Comparison of ENCODE assay signal across 8 cellular contexts in genomic region chr7:36986429-36987362, GRCh38.
A peak's percentile ranks its signal among the peaks of the same experiment; 100 is the strongest.
DNase-seq lines count a peak whose midpoint lies in the region; ATAC-seq and TF ChIP-seq lines count a peak whose summit lies in the region.

No MANE protein-coding gene starts in this region.

- peaks cover 19% of the 10 kb centered on the region for H4K20me1 ChIP-seq in DOHH2 (ENCODE audit: control insufficient read depth, insufficient read depth, low read depth, low read length)
- no peaks in the 10 kb centered on the region for H4K20me1 ChIP-seq in OCI-LY1 (ENCODE audit: insufficient read depth, low read length)

- peaks cover 8% of the 10 kb centered on the region for H3K4me1 ChIP-seq in DOHH2 (ENCODE audit: control insufficient read depth, low read length)
- H3K4me1 ChIP-seq in OCI-LY1 (ENCODE audit: insufficient read depth, low read length, severe bottlenecking), result peaks cover 18% of the 10 kb centered on the region

- H3K27ac Mint-ChIP-seq in activated T-cell treated with anti-CD3 and anti-CD28 coated beads, Interleukin-2, amount 50 U/mL, for 72 hours, result no peak overlapping the region
- no peak overlapping the region for H3K27ac Mint-ChIP-seq in neural crest cell (ENCODE audit: unreplicated experiment)

- no peaks in the 10 kb centered on the region for H3K27me3 ChIP-seq in DOHH2 (ENCODE audit: control insufficient read depth, low read length)
- H3K27me3 ChIP-seq in OCI-LY1 (ENCODE audit: insufficient read depth, low read length), result no peaks in the 10 kb centered on the region

- peak; percentile 58 to 71 for DNase-seq in activated T-cell treated with anti-CD3 and anti-CD28 coated beads, Interleukin-2, amount 50 U/mL, for 72 hours
- peak; percentile 46 for DNase-seq in fibroblast of mammary gland (ENCODE audit: low read depth)
- peak; percentile 81 for DNase-seq in neural crest cell (ENCODE audit: low read depth, low spot score)

- peak; percentile 71 for ATAC-seq in HG03439 (IDR thresholded peaks at IDR 0.05; ENCODE audit: unreplicated experiment)
- ATAC-seq in activated T-cell treated with anti-CD3 and anti-CD28 coated beads, Interleukin-2, amount 50 U/mL, for 72 hours (replicated peaks in 1 of 2), result peak; percentile 39 to 48
- ATAC-seq in HG02642 (IDR thresholded peaks at IDR 0.05; ENCODE audit: poor library complexity, unreplicated experiment), result no peak

- no peaks in the 10 kb centered on the region for H3K27me3 Mint-ChIP-seq in activated T-cell treated with anti-CD3 and anti-CD28 coated beads, Interleukin-2, amount 50 U/mL, for 72 hours (ENCODE audit: low read depth)
- H3K27me3 Mint-ChIP-seq in neural crest cell (ENCODE audit: low read depth), result peaks cover 10% of the 10 kb centered on the region

- no peak overlapping the region for H3K9ac ChIP-seq in OCI-LY1 (ENCODE audit: low read length)

- H3K36me3 ChIP-seq in DOHH2 (ENCODE audit: control insufficient read depth, low read length) (no peaks in the 10 kb centered on the region), OCI-LY1 (ENCODE audit: insufficient read depth, low read length) (no peaks in the 10 kb centered on the region)

- H3K4me3 ChIP-seq in DOHH2 (ENCODE audit: low read length) (no peak overlapping the region), OCI-LY1 (ENCODE audit: low read depth, low read length, poor library complexity, severe bottlenecking) (no peak overlapping the region), fibroblast of mammary gland (ENCODE audit: control insufficient read depth, low read depth, low read length) (no peak overlapping the region)

- no peaks in the 10 kb centered on the region for H3K9me3 Mint-ChIP-seq in activated T-cell treated with anti-CD3 and anti-CD28 coated beads, Interleukin-2, amount 50 U/mL, for 72 hours
- no peaks in the 10 kb centered on the region for H3K9me3 Mint-ChIP-seq in neural crest cell

- no peaks in the 10 kb centered on the region for H3K9me3 ChIP-seq in DOHH2 (ENCODE audit: control insufficient read depth, insufficient read depth, low read length)
- no peaks in the 10 kb centered on the region for H3K9me3 ChIP-seq in OCI-LY1 (ENCODE audit: low read length)

- H3K4me1 Mint-ChIP-seq in activated T-cell treated with anti-CD3 and anti-CD28 coated beads, Interleukin-2, amount 50 U/mL, for 72 hours (ENCODE audit: low read depth), result peaks cover 32% of the 10 kb centered on the region
- H3K4me1 Mint-ChIP-seq in neural crest cell, result peaks cover 33% of the 10 kb centered on the region

- TF ChIP-seq CTCF in DOHH2 (IDR thresholded peaks at IDR 0.05; ENCODE audit: low read depth, low read length, poor library complexity, severe bottlenecking) (peak; percentile 99), OCI-LY1 (IDR thresholded peaks at IDR 0.05; ENCODE audit: low read length) (peak; percentile 98), fibroblast of mammary gland (conservative IDR thresholded peaks at IDR 0.05; ENCODE audit: control insufficient read depth, insufficient read depth, low read depth, low read length) (peak; percentile 90), neural crest cell (conservative IDR thresholded peaks at IDR 0.05) (peak; percentile 79)

- H3K27ac ChIP-seq in DOHH2 (ENCODE audit: low read depth, low read length) (no peak overlapping the region), OCI-LY1 (ENCODE audit: low read depth, low read length, poor library complexity, severe bottlenecking) (no peak overlapping the region), temporal lobe (ENCODE audit: low read depth, low read length) (peak overlapping the region; percentile 0)

- H3K4me2 ChIP-seq in DOHH2 (ENCODE audit: low read length) (no peak overlapping the region), OCI-LY1 (ENCODE audit: low read length) (no peak overlapping the region; the same call in 1 of the 2 replicates)

- H3K9me2 ChIP-seq in DOHH2 (replicated peaks; ENCODE audit: control insufficient read depth, low read length) (no peaks in the 10 kb centered on the region), OCI-LY1 (ENCODE audit: low read depth, low read length) (no peaks in the 10 kb centered on the region)

- no peaks in the 10 kb centered on the region for H3K36me3 Mint-ChIP-seq in activated T-cell treated with anti-CD3 and anti-CD28 coated beads, Interleukin-2, amount 50 U/mL, for 72 hours (ENCODE audit: insufficient read depth in 2 of 2)
- no peaks in the 10 kb centered on the region for H3K36me3 Mint-ChIP-seq in neural crest cell (ENCODE audit: low read depth)

- no peak overlapping the region for H2AFZ ChIP-seq in OCI-LY1 (ENCODE audit: low read length)

- no peaks in the 10 kb centered on the region for H3K79me2 ChIP-seq in DOHH2 (ENCODE audit: control insufficient read depth, low read length)
- no peaks in the 10 kb centered on the region; the same call in 1 of the 2 replicates for H3K79me2 ChIP-seq in OCI-LY1 (ENCODE audit: insufficient read depth, low read length)

- H3F3A ChIP-seq in DOHH2 (ENCODE audit: control insufficient read depth, insufficient read depth), result no peaks in the 10 kb centered on the region
- H3F3A ChIP-seq in OCI-LY1 (ENCODE audit: insufficient read depth, low read length), result peaks cover 5% of the 10 kb centered on the region; the same call in 1 of the 2 replicates

- H3K4me3 Mint-ChIP-seq in activated T-cell treated with anti-CD3 and anti-CD28 coated beads, Interleukin-2, amount 50 U/mL, for 72 hours, result no peak overlapping the region
- H3K4me3 Mint-ChIP-seq in neural crest cell, result peak overlapping the region; percentile 1
